In the genomic region with DNA sequence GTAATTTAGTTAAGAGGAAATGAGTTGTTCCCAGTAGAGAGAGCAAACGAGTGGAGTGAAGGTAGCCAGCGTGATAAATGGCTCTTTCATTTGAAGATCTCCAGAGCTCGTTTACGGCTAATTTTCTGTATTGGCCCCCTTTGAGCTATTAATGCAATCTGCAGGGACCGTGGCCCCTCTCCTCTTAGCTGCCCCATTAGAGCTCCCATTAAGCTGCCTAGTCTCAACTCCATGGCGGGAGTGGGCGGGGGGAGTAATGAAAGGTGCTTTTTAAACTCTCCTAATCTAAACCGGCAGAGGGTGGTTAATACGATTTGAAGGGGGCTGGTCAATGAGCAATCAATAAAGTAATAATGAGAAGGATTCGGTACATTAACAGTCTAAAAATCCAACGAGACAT, we compare ENCODE assay signal across 25 cellular contexts. TPM values are rescaled to one million over a fixed set of nuclear protein-coding genes. Genes with fewer than 3 reads are reported as not detected.
DNase-seq lines count a peak whose midpoint lies in the region; ATAC-seq, FAIRE-seq and TF ChIP-seq lines count a peak whose summit lies in the region.
"Had no signal": no experiment of that assay in that cellular context is flagged by ENCODE, and none has a peak within 500 bp of the region (broad histone marks: within the 10 kb centered on the region; RNA-seq: fewer than 3 reads in every experiment).

No MANE protein-coding gene starts in this region.

- ATAC-seq in pancreas, result no peak
- no peak for ATAC-seq in HG02642 (IDR thresholded peaks at IDR 0.05; ENCODE audit: poor library complexity, unreplicated experiment)
- ATAC-seq: A549; CD8-positive, alpha-beta T cell; HCT116; PC-3; T-cell had no signal

- H3K27ac ChIP-seq in pancreas (no peak overlapping the region), ovary (no peak overlapping the region)
- H3K27ac ChIP-seq: A549, C4-2B had no signal

- intact Hi-C loops in pancreas (cut with DNase I), result no loop called here
- intact Hi-C loops in ovary (cut with DNase I), result no loop called here

- WGBS in pancreas, 2 donors, result 8 to 11% methylated on average over 11 of the region's 11 CpGs
- WGBS in ovary, 3 donors, result 9 to 13% (median 12%) methylated on average over 11 of the region's 11 CpGs

- H3K4me1 ChIP-seq in BE2C (peaks cover 59% of the 10 kb centered on the region), pancreas (no peaks in the 10 kb centered on the region), ovary (ENCODE audit: insufficient read depth) (no peaks in the 10 kb centered on the region)
- H3K4me1 ChIP-seq: A549, Caco-2 had no signal

- peak; percentile 52 for DNase-seq in BE2C
- DNase-seq in NCI-H128 (lab: John Stamatoyannopoulos, UW; ENCODE audit: unreplicated experiment), result peak; percentile 11
- peak; percentile 54 for DNase-seq in NCI-H69 (lab: John Stamatoyannopoulos, UW)
- peak; percentile 11 for DNase-seq in left kidney (ENCODE audit: low read depth, low spot score)
- no peak for DNase-seq in pancreas
- no peak for DNase-seq in ovary
- DNase-seq: Caco-2; CD8-positive, alpha-beta T cell; GOT3; Karpas-422; NCI-H1092; NCI-H187; NCI-H2107; NCI-H446 treated with DMSO at 0.1 percent for 48 hours; NCI-H526; NK-92 treated with Interleukin-12 subunit alpha and Interleukin-12 subunit beta, amount 100 ng/mL, for 24 hours; PC-3; T-cell had no signal

- FAIRE-seq in pancreas (lab: Jason Lieb, UNC), result no peak
- FAIRE-seq: A549, G401.6 had no signal

- H3K9me3 ChIP-seq in BE2C (no peaks in the 10 kb centered on the region), pancreas (no peaks in the 10 kb centered on the region), ovary (no peaks in the 10 kb centered on the region)
- H3K9me3 ChIP-seq: A549, Caco-2 had no signal

- no peak for TF ChIP-seq EP300 in ovary (IDR thresholded peaks at IDR 0.05)

- TF ChIP-seq CTCF in BE2C (IDR thresholded peaks at IDR 0.05; ENCODE audit: low read depth, low read length) (no peak), pancreas (IDR thresholded peaks at IDR 0.05) (no peak), ovary (IDR thresholded peaks at IDR 0.05) (no peak)

- H3K36me3 ChIP-seq in BE2C, result peaks cover 45% of the 10 kb centered on the region
- no peaks in the 10 kb centered on the region for H3K36me3 ChIP-seq in pancreas
- H3K36me3 ChIP-seq in ovary, result no peaks in the 10 kb centered on the region

- TF ChIP-seq POLR2A in ovary (IDR thresholded peaks at IDR 0.05), result no peak

- no peaks in the 10 kb centered on the region for H3K27me3 ChIP-seq in BE2C
- H3K27me3 ChIP-seq in pancreas, result peaks cover 0 to 51% (median 5%) of the 10 kb centered on the region in 4 donors
- no peaks in the 10 kb centered on the region for H3K27me3 ChIP-seq in ovary

- H3K4me3 ChIP-seq in BE2C (ENCODE audit: low read depth, low read length) (0 out of 2 replicates have a peak overlapping the region, but pooled peaks have one; percentile 1), pancreas (no peak overlapping the region), ovary (no peak overlapping the region)
- H3K4me3 ChIP-seq: A549 had no signal

RNA-seq across cellular contexts. Expression of a gene that starts 12.5 kb away (rescaled TPM):
- polyA plus RNA-seq in BE2C (2012; ENCODE audit: insufficient read depth, insufficient read length, low read depth), result 22.8 TPM
- total RNA-seq in pancreas, result not detected
- not detected for polyA plus RNA-seq in pancreas
- not detected for total RNA-seq in ovary
- polyA plus RNA-seq in ovary, result not detected
- total RNA-seq: Caco-2; CD8-positive, alpha-beta T cell; HT-29; PC-3; T-cell; T-helper 2 cell treated with Interferon-gamma antibody and Interleukin-4, amounts not matched to agents 100 ng/mL and 5 ng/mL, for 36 hours had no signal
- polyA plus RNA-seq: A549 had no signal

Comparison
In these comparisons a context has a peak if more than half of its experiments do, and no peak if none do; other contexts are left out.
1. DNase-seq: peak in BE2C (single experiment), NCI-H128 (single experiment), NCI-H69 (single experiment) and left kidney (single experiment); none in pancreas (0 of 6) and ovary (0 of 5).